9 cellular contexts compared by ENCODE assay signal in the genomic region with DNA sequence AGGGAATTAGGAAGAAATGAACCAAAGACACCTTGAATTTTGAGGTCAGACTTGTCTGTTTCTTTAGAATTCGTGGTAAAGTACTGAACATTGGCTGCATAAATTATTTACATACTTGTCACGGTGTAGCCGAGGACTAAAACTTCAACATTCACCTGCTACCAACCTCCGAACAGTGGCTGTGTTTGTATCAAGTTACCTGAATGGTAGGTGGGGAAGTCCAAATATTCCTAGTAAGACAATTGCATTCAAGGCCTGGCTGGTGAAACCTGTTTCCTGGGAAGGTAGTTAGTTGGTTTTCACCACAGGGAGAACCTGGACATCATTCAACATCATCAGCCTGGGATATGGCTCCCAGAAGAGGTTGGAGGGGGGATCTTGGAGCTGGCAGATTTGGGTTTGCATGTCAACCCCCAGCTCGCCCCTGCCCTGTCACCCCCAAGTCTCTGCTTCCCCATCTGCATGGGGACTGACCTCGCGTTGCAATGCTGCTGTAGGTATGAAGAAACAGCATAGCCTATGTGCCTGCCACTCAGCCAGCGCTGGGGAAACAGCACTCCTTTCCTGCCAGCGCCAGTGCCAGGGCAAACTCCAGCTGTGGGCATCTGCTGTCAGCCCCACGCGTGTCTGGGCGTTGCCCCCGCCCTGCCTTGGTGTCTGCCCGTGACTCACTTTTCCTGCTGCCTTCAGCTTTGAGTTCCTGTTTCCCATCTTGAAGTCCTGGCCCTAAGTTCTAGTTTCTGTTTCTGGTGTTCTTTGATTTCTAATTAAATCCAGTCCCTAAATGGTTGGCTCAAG. TPM values are rescaled to one million over a fixed set of nuclear protein-coding genes. Genes with fewer than 3 reads are reported as not detected.
DNase-seq lines count a peak whose midpoint lies in the region; ATAC-seq, FAIRE-seq and TF ChIP-seq lines count a peak whose summit lies in the region.
"Had no signal": no experiment of that assay in that cellular context is flagged by ENCODE, and none has a peak within 500 bp of the region (broad histone marks: within the 10 kb centered on the region; RNA-seq: fewer than 3 reads in every experiment).

No MANE protein-coding gene starts in this region.

- H3K36me3 ChIP-seq in spleen, result no peaks in the 10 kb centered on the region

- H3K27ac Mint-ChIP-seq in effector memory CD8-positive, alpha-beta T cell, result no peak overlapping the region

- no peaks in the 10 kb centered on the region for H3K4me1 Mint-ChIP-seq in effector memory CD8-positive, alpha-beta T cell (ENCODE audit: low read depth in 2 of 2)

- intact Hi-C loops in spleen (cut with DNase I; ENCODE audit: low total_unique reads), result no loop called here

- H3K36me3 Mint-ChIP-seq in effector memory CD8-positive, alpha-beta T cell (ENCODE audit: insufficient read depth), result peaks cover 2% of the 10 kb centered on the region

- TF ChIP-seq CTCF in GM13976 (IDR thresholded peaks at IDR 0.05; ENCODE audit: borderline replicate concordance, control extremely low read depth, extremely low read depth, insufficient read depth, missing control alignments) (no peak), spleen (IDR thresholded peaks at IDR 0.05 in 8 of 11, conservative IDR thresholded peaks at IDR 0.05 in 3 of 11) (no peak)

- H3K27ac ChIP-seq in spleen, result peak overlapping the region; percentile 18 to 81 (median 68)
- H3K27ac ChIP-seq: PC-9 had no signal

- H3K9me3 ChIP-seq in spleen, result no peaks in the 10 kb centered on the region

- peaks cover 0 to 11% of the 10 kb centered on the region in 2 donors for H3K27me3 Mint-ChIP-seq in effector memory CD8-positive, alpha-beta T cell

- peak; percentile 24 for ATAC-seq in HG03280 (IDR thresholded peaks at IDR 0.05; ENCODE audit: unreplicated experiment)
- ATAC-seq in effector memory CD8-positive, alpha-beta T cell (replicated peaks), result no peak

- no peaks in the 10 kb centered on the region for H3K27me3 ChIP-seq in spleen (replicated peaks in 1 of 7)

- no peak overlapping the region for H3K4me3 Mint-ChIP-seq in effector memory CD8-positive, alpha-beta T cell

- in situ Hi-C loops in GM13976 (cut with MboI; ENCODE audit: low sequenced_read_pairs, unreplicated experiment), result no loop called here

- TF ChIP-seq POLR2A in spleen (IDR thresholded peaks at IDR 0.05), result no peak

- H3K4me1 ChIP-seq in spleen, result peaks cover 6 to 19% (median 16%) of the 10 kb centered on the region in 6 donors

- H3K4me3 ChIP-seq in spleen, result peak overlapping the region in 2 of 8 donors; percentile 7 to 53
- H3K4me3 ChIP-seq: PC-9 had no signal

- no peaks in the 10 kb centered on the region for H3K9me3 Mint-ChIP-seq in effector memory CD8-positive, alpha-beta T cell

- no peak for FAIRE-seq in urothelium cell line (lab: Jason Lieb, UNC)

- DNase-seq in GM13976 (ENCODE audit: low spot score) (peak; percentile 51), glomerular endothelial cell (ENCODE audit: extremely low read depth, low read depth, low spot score) (peak; percentile 33), spleen (peak; percentile 91), urothelium cell line (ENCODE audit: low spot score) (no peak), cerebellar cortex (ENCODE audit: low spot score) (no peak)
- peak; percentile 48 for DNase-seq in activated CD8-positive, alpha-beta memory T cell treated with anti-CD3 and anti-CD28 coated beads, Interleukin-2, amount 50 U/mL, for 4 hours
- DNase-seq in effector memory CD8-positive, alpha-beta T cell, result no peak

- WGBS in spleen, 5 donors, result 32 to 41% (median 37%) methylated on average over 14 of the region's 14 CpGs

RNA-seq across cellular contexts. Expression of gene LARP4B, which starts 12.7 kb away (rescaled TPM):
- 34.0 and 65.3 TPM in 2 replicates for total RNA-seq in glomerular endothelial cell
- 100 to 1,000 TPM in 4 of 7 donors, 10 to 100 TPM in 3; 78.8 to 163 (median 105) TPM for total RNA-seq in spleen
- 10 to 100 TPM; 12.7 to 17.7 (median 14.3) TPM for polyA plus RNA-seq in spleen

RNA-seq across cellular contexts. Expression of gene GTPBP4, which starts 44.0 kb away (rescaled TPM):
- 34.9 and 40.1 TPM in 2 replicates for total RNA-seq in glomerular endothelial cell
- total RNA-seq in spleen, result 10 to 100 TPM; 18.9 to 48.6 (median 37.5) TPM
- polyA plus RNA-seq in spleen, result 10 to 100 TPM; 16.6 to 27.3 (median 25.4) TPM

Comparison
In these comparisons a context has a peak if more than half of its experiments do, and no peak if none do; other contexts are left out.
1. DNase-seq: peak in GM13976 (single experiment), activated CD8-positive, alpha-beta memory T cell treated with anti-CD3 and anti-CD28 coated beads, Interleukin-2, amount 50 U/mL, for 4 hours (single experiment), glomerular endothelial cell (single experiment) and spleen (single experiment); none in urothelium cell line (single experiment), effector memory CD8-positive, alpha-beta T cell (0 of 3) and cerebellar cortex (single experiment).